19 cellular contexts compared by ENCODE assay signal in the genomic region with DNA sequence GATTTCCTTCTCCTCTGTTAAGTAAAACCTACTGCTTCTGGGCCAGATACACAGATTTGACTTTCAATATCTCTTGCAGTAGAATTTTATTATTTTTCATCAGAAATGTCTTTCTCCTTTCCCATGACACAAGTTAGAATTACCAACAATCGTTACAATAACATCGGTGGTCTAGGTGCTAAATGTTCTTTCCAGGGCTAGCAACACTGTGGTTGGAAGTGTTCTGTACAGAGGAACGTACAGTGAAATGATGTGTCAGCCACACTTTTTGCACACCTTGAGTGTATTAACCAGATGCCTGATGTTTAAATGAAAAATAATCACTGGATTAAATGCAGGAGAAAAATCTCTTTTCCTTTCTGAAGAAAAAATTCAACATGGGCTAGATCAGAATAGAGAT.
"Had no signal": no experiment of that assay in that cellular context is flagged by ENCODE, and none has a peak within 500 bp of the region (broad histone marks: within the 10 kb centered on the region; RNA-seq: fewer than 3 reads in every experiment).

No MANE protein-coding gene starts in this region.

- H3K27me3 ChIP-seq: heart left ventricle, neutrophil, suprapubic skin, thyroid gland, uterus had no signal

- H3K9me3 Mint-ChIP-seq: type B pancreatic cell had no signal

- H3K4me3 Mint-ChIP-seq: naive B cell, type B pancreatic cell had no signal

- H3K4me1 ChIP-seq: suprapubic skin, thyroid gland, uterus had no signal

- ATAC-seq: heart left ventricle, sciatic nerve had no signal

- FAIRE-seq: frontal cortex, islet of Langerhans had no signal

- H3K4me1 Mint-ChIP-seq: naive B cell had no signal

- H3K27ac Mint-ChIP-seq: naive B cell, type B pancreatic cell had no signal

- H3K27ac ChIP-seq: coronary artery, heart left ventricle, neutrophil, suprapubic skin, thyroid gland, uterus had no signal

- H3K4me3 ChIP-seq: coronary artery, heart left ventricle, suprapubic skin, thyroid gland, uterus had no signal

- H3K36me3 Mint-ChIP-seq: type B pancreatic cell had no signal

- DNase-seq: effector CD4-positive, alpha-beta T cell; heart left ventricle; hippocampal formation; kidney glomerular epithelial cell; mesendoderm; naive B cell; posterior cingulate gyrus; stimulated activated CD4-positive, alpha-beta T cell treated with anti-CD3 and anti-CD28 coated beads, Interleukin-2, amount 100 ng/mL, for 24 hours; stimulated activated CD4-positive, alpha-beta T cell treated with anti-CD3 and anti-CD28 coated beads, Interleukin-4, amount 100 ng/mL, for 4 hours; stimulated activated naive CD4-positive, alpha-beta T cell; thyroid gland; uterus had no signal

- H3K36me3 ChIP-seq: heart left ventricle, neutrophil, suprapubic skin, thyroid gland, uterus had no signal

- H3K9me3 ChIP-seq: heart left ventricle, neutrophil, suprapubic skin, thyroid gland, uterus had no signal
